Comparison of ENCODE assay signal across 12 cellular contexts in genomic region chr20:62653373-62653772, GRCh38. TPM values are rescaled to one million over a fixed set of nuclear protein-coding genes. Genes with fewer than 3 reads are reported as not detected.
A peak's percentile ranks its signal among the peaks of the same experiment; 100 is the strongest.
DNase-seq lines count a peak whose midpoint lies in the region; ATAC-seq and TF ChIP-seq lines count a peak whose summit lies in the region.
"Had no signal": no experiment of that assay in that cellular context is flagged by ENCODE, and none has a peak within 500 bp of the region (broad histone marks: within the 10 kb centered on the region; RNA-seq: fewer than 3 reads in every experiment).

No MANE protein-coding gene starts in this region.

- H3K9me3 ChIP-seq in right cardiac atrium (ENCODE audit: control insufficient read depth, low read length) (no peaks in the 10 kb centered on the region), ovary (no peaks in the 10 kb centered on the region), vagina (no peaks in the 10 kb centered on the region)
- H3K9me3 ChIP-seq in effector memory CD4-positive, alpha-beta T cell (ENCODE audit: control insufficient read depth, low read length): no peaks in the 10 kb centered on the region

- TF ChIP-seq POLR2A in ovary (IDR thresholded peaks at IDR 0.05): no peak
- TF ChIP-seq POLR2A in vagina (IDR thresholded peaks at IDR 0.05): no peak

- TF ChIP-seq EP300 in ovary (IDR thresholded peaks at IDR 0.05): no peak

- intact Hi-C loops in right cardiac atrium (cut with DNase I): no loop called here
- intact Hi-C loops in left cardiac atrium (cut with DNase I): no loop called here
- intact Hi-C loops in ovary (cut with DNase I): loop anchor here in 1 of 4 donors (5.0 kb wide), 1 partner anchor 139 kb away; no protein-coding TSS in a partner anchor
- intact Hi-C loops in vagina (cut with DNase I): no loop called here

- H3K27me3 ChIP-seq in right cardiac atrium (ENCODE audit: control insufficient read depth, insufficient read depth): no peaks in the 10 kb centered on the region
- no peaks in the 10 kb centered on the region for H3K27me3 ChIP-seq in effector memory CD4-positive, alpha-beta T cell (replicated peaks; ENCODE audit: control insufficient read depth, insufficient read depth, low read length, poor library complexity, severe bottlenecking)
- no peaks in the 10 kb centered on the region for H3K27me3 ChIP-seq in ovary
- no peaks in the 10 kb centered on the region for H3K27me3 ChIP-seq in vagina

- ATAC-seq in right cardiac atrium (no peak), left cardiac atrium (no peak), GM21717 (IDR thresholded peaks at IDR 0.05; ENCODE audit: unreplicated experiment) (no peak)
- ATAC-seq: activated T-cell treated with anti-CD3 and anti-CD28 coated beads, Interleukin-2, amount 50 U/mL, for 72 hours had no signal

- H3K27ac ChIP-seq in right cardiac atrium (ENCODE audit: low read length) (peak overlapping the region; percentile 10), ovary (peak overlapping the region; percentile 94 to 96), vagina (peak overlapping the region; percentile 87)
- peak overlapping the region; percentile 88 for H3K27ac ChIP-seq in effector memory CD4-positive, alpha-beta T cell (ENCODE audit: insufficient read depth, low read length, poor library complexity, severe bottlenecking)

- TF ChIP-seq CTCF in ovary (IDR thresholded peaks at IDR 0.05) (no peak), vagina (IDR thresholded peaks at IDR 0.05) (no peak)

- H3K4me3 ChIP-seq in right cardiac atrium (ENCODE audit: low read length): no peak overlapping the region
- H3K4me3 ChIP-seq in effector memory CD4-positive, alpha-beta T cell (ENCODE audit: insufficient read depth, low read depth, low read length, poor library complexity, severe bottlenecking): no peak overlapping the region
- no peak overlapping the region for H3K4me3 ChIP-seq in ovary
- no peak overlapping the region for H3K4me3 ChIP-seq in vagina

- 89% methylated on average over 12 of the region's 12 CpGs for WGBS in right cardiac atrium
- 80 to 84% (median 80%) methylated on average over 12 of the region's 12 CpGs for WGBS in ovary, 3 donors

- H3K36me3 ChIP-seq in effector memory CD4-positive, alpha-beta T cell (ENCODE audit: control insufficient read depth, insufficient read depth, low read length): no peaks in the 10 kb centered on the region
- H3K36me3 ChIP-seq in ovary (no peaks in the 10 kb centered on the region), vagina (no peaks in the 10 kb centered on the region)

- DNase-seq in right cardiac atrium: no peak
- DNase-seq in left cardiac atrium: no peak
- DNase-seq in effector memory CD4-positive, alpha-beta T cell: no peak
- peak in 1 of 5 donors; percentile 56 for DNase-seq in ovary
- no peak for DNase-seq in vagina (ENCODE audit: extremely low spot score in 2 of 2)
- DNase-seq in stimulated activated CD4-positive, alpha-beta T cell treated with anti-CD3 and anti-CD28 coated beads, Interleukin-12 subunit alpha, Interleukin-12 subunit beta, amount 100 ng/mL, for 4 hours: no peak
- DNase-seq in activated CD4-positive, alpha-beta T cell treated with anti-CD3 and anti-CD28 coated beads for 4 hours: no peak
- DNase-seq: activated T-cell treated with anti-CD3 and anti-CD28 coated beads, Interleukin-2, amount 50 U/mL, for 72 hours; CD4-positive, alpha-beta T cell; NCI-H2029 treated with DMSO at 0.1 percent for 48 hours had no signal

- H3K4me1 ChIP-seq in right cardiac atrium (ENCODE audit: control insufficient read depth, insufficient read depth, low read length) (peaks cover 9% of the 10 kb centered on the region), ovary (ENCODE audit: insufficient read depth) (peaks cover 24% of the 10 kb centered on the region), vagina (peaks cover 31% of the 10 kb centered on the region)
- H3K4me1 ChIP-seq in effector memory CD4-positive, alpha-beta T cell (ENCODE audit: control insufficient read depth, insufficient read depth, low read length, poor library complexity, severe bottlenecking): peaks cover 23% of the 10 kb centered on the region

RNA-seq across cellular contexts. Expression of gene SLCO4A1, which starts 11.1 kb away (rescaled TPM):
- total RNA-seq in right cardiac atrium (1 to 10 TPM; 4.1 to 8.4 (median 5.3) TPM), left cardiac atrium (10 to 100 TPM; 15.1 to 35.5 TPM), ovary (10 to 100 TPM in 1 of 7 donors, 1 to 10 TPM in 6; 3.3 to 10.9 (median 4.4) TPM), vagina (45.9 TPM)
- polyA plus RNA-seq in right cardiac atrium (15.5 TPM), ovary (1 to 10 TPM; 1.1 to 2.2 TPM)
- total RNA-seq: chondrocyte had no signal

RNA-seq across cellular contexts. Expression of gene NTSR1, which starts 55.3 kb away (rescaled TPM):
- total RNA-seq in right cardiac atrium (under 1 TPM in 1 of 4 donors, not detected in 3; 0.06 TPM), left cardiac atrium (not detected), ovary (under 1 TPM in 2 of 7 donors, not detected in 5; 0.12 to 0.23 TPM), vagina (0.49 TPM)
- polyA plus RNA-seq in right cardiac atrium (not detected), ovary (under 1 TPM; 0.05 TPM)
- total RNA-seq: activated T-cell treated with anti-CD3 and anti-CD28 coated beads, Interleukin-2, amount 50 U/mL, for 72 hours; chondrocyte had no signal

Comparison
In these comparisons a context has a peak if more than half of its experiments do, and no peak if none do; other contexts are left out.
1. H3K27ac ChIP-seq: peak in every context shown above with its lines; median percentile 95 in ovary; 88 in effector memory CD4-positive, alpha-beta T cell; 87 in vagina; 10 in right cardiac atrium.